In the genomic region with DNA sequence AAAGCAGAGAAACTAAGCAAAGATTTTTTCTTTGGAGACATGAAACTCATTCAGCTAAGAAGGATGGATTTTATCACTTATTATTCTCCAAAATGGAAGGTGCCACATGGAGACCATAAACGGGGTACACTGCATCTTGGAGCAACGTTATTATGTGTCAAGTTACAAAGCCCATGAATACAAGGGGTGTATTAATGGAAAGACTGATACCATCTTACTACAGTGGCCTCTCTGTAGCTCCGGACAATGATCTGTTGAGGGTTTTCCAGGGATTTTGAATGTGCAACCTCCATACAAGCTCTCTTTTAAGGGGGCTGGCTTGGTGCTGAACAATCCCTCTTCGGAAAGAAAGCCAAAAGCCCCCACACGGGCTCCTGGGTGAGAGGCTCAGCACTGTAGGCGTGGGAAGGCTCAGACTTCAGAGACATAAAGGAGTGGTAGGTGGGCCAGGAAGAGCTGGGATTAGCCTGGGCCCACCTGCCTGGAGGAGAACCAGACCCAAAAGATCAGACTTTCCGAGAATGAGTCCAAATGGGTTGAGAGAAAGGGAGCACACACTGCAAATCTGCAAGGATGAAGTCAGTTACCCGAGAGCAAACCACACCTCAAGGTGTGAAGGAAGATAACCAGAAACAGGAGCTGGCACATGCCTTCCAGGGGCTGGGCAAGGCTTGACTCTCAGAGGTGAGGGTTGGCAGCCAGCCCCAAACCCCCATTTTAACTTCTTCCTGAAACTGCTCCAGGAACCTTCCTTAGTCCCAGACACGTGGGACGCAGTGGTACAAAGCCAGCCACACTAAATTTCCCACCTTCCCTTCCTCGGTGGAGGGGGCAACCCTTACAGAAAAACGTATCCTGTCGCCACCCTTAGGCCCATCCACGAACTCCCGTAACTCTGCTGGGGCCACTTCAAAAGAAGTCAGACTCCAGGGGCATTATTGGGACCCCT, we compare ENCODE assay signal across 1 cellular context.
TF ChIP-seq lines count a peak whose summit lies in the region.

No MANE protein-coding gene starts in this region.

TF ChIP-seq in HepG2, 621 proteins besides CTCF, POLR2A, EP300 and RAD21:
- TF ChIP-seq ZNF781 (CRISPR knock-in tag; IDR thresholded peaks at IDR 0.05; ENCODE audit: borderline replicate concordance, not compliant biosample characterization) (no peak), IRF9 (CRISPR knock-in tag; IDR thresholded peaks at IDR 0.05; ENCODE audit: borderline replicate concordance) (0 out of 2 replicates have a peak, but pooled peaks have one; percentile 31), USF2 (IDR thresholded peaks at IDR 0.05; ENCODE audit: low read depth, low read length) (no peak), USF2 (CRISPR knock-in tag; IDR thresholded peaks at IDR 0.05; ENCODE audit: borderline replicate concordance) (no peak), HIC2 (CRISPR knock-in tag; IDR thresholded peaks at IDR 0.05; ENCODE audit: low read depth) (no peak), ARID4A (CRISPR knock-in tag; IDR thresholded peaks at IDR 0.05; ENCODE audit: borderline replicate concordance) (0 out of 2 replicates have a peak, but pooled peaks have one; percentile 9), ZNF674 (CRISPR knock-in tag; IDR thresholded peaks at IDR 0.05; ENCODE audit: low read depth) (no peak), ARID5B (CRISPR knock-in tag; IDR thresholded peaks at IDR 0.05) (no peak), SALL1 (CRISPR knock-in tag; IDR thresholded peaks at IDR 0.05) (0 out of 2 replicates have a peak, but pooled peaks have one; percentile 20), NONO (IDR thresholded peaks at IDR 0.05) (no peak), NONO (CRISPR knock-in tag; conservative IDR thresholded peaks at IDR 0.05) (no peak), ZMYM2 (CRISPR knock-in tag; IDR thresholded peaks at IDR 0.05) (no peak), TBX3 (IDR thresholded peaks at IDR 0.05; ENCODE audit: borderline replicate concordance) (no peak), HOXA3 (CRISPR knock-in tag; IDR thresholded peaks at IDR 0.05) (0 out of 2 replicates have a peak, but pooled peaks have one; percentile 17), ELF4 (CRISPR knock-in tag; IDR thresholded peaks at IDR 0.05; ENCODE audit: borderline replicate concordance) (no peak), TEF (CRISPR knock-in tag; IDR thresholded peaks at IDR 0.05) (0 out of 2 replicates have a peak, but pooled peaks have one; percentile 30), GTF2F1 (IDR thresholded peaks at IDR 0.05; ENCODE audit: low read length) (no peak), RBAK (CRISPR knock-in tag; IDR thresholded peaks at IDR 0.05) (no peak)
- TF ChIP-seq, protein P1, sequence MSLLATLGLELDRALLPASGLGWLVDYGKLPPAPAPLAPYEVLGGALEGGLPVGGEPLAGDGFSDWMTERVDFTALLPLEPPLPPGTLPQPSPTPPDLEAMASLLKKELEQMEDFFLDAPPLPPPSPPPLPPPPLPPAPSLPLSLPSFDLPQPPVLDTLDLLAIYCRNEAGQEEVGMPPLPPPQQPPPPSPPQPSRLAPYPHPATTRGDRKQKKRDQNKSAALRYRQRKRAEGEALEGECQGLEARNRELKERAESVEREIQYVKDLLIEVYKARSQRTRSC (CRISPR knock-in tag; IDR thresholded peaks at IDR 0.05; ENCODE audit: low read depth) = no peak
- TF ChIP-seq, protein P2, sequence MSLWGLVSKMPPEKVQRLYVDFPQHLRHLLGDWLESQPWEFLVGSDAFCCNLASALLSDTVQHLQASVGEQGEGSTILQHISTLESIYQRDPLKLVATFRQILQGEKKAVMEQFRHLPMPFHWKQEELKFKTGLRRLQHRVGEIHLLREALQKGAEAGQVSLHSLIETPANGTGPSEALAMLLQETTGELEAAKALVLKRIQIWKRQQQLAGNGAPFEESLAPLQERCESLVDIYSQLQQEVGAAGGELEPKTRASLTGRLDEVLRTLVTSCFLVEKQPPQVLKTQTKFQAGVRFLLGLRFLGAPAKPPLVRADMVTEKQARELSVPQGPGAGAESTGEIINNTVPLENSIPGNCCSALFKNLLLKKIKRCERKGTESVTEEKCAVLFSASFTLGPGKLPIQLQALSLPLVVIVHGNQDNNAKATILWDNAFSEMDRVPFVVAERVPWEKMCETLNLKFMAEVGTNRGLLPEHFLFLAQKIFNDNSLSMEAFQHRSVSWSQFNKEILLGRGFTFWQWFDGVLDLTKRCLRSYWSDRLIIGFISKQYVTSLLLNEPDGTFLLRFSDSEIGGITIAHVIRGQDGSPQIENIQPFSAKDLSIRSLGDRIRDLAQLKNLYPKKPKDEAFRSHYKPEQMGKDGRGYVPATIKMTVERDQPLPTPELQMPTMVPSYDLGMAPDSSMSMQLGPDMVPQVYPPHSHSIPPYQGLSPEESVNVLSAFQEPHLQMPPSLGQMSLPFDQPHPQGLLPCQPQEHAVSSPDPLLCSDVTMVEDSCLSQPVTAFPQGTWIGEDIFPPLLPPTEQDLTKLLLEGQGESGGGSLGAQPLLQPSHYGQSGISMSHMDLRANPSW (CRISPR knock-in tag; IDR thresholded peaks at IDR 0.05; ENCODE audit: borderline replicate concordance) = no peak
